ENCODE assay signal across 20 cellular contexts in the genomic region with DNA sequence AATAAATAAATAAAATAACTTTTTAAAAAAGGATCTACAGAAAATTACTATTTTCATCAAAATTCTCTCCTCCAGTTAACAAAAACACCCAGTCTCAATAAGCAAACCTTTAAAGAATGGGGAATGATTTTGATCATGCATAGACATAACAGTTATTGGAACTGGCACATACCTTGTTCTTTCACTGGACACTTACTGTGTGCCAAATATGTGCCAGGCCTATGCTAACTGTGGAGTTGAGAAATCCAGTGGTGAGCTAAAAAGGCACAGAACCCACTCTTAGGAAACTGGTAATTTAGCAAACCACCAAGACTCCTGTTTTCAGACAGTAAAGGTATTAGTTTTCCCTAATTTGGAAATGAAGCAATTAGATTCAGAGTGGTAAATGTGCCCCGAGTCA.
"Had no signal": no experiment of that assay in that cellular context is flagged by ENCODE, and none has a peak within 500 bp of the region (broad histone marks: within the 10 kb centered on the region; RNA-seq: fewer than 3 reads in every experiment).

No MANE protein-coding gene starts in this region.

- H3K9me3 Mint-ChIP-seq: activated T-helper 17 cell treated with anti-CD3 and anti-CD28 coated beads, Interleukin-2, amount 50 U/mL, for 72 hours; effector memory CD8-positive, alpha-beta T cell; natural killer cell treated with Interleukin-12 subunit alpha and Interleukin-12 subunit beta and Interleukin-15 and Interleukin-18, amount 100 ng/mL, for 72 hours; stimulated activated naive CD8-positive, alpha-beta T cell treated with anti-CD3 and anti-CD28 coated beads, Interleukin-15, Interleukin-2, amounts not matched to agents 100 ng/mL and 50 ng/mL, for 24 hours had no signal

- H3K27ac Mint-ChIP-seq: activated naive CD8-positive, alpha-beta T cell; activated T-cell treated with anti-CD3 and anti-CD28 coated beads, Interleukin-2, amount 50 U/mL, for 24 hours; activated T-helper 17 cell treated with anti-CD3 and anti-CD28 coated beads, Interleukin-2, amount 50 U/mL, for 72 hours; effector memory CD8-positive, alpha-beta T cell; natural killer cell treated with Interleukin-12 subunit alpha and Interleukin-12 subunit beta and Interleukin-15 and Interleukin-18, amount 100 ng/mL, for 72 hours; progenitor cell of endocrine pancreas; stimulated activated naive CD8-positive, alpha-beta T cell treated with anti-CD3 and anti-CD28 coated beads, Interleukin-15, Interleukin-2, amounts not matched to agents 100 ng/mL and 50 ng/mL, for 24 hours had no signal

- H3K4me3 ChIP-seq: breast epithelium, colonic mucosa, dorsolateral prefrontal cortex, esophagus muscularis mucosa, heart right ventricle, left lung, tibial artery had no signal

- H3K4me3 Mint-ChIP-seq: activated naive CD8-positive, alpha-beta T cell; activated T-cell treated with anti-CD3 and anti-CD28 coated beads, Interleukin-2, amount 50 U/mL, for 24 hours; activated T-helper 17 cell treated with anti-CD3 and anti-CD28 coated beads, Interleukin-2, amount 50 U/mL, for 72 hours; effector memory CD8-positive, alpha-beta T cell; natural killer cell treated with Interleukin-12 subunit alpha and Interleukin-12 subunit beta and Interleukin-15 and Interleukin-18, amount 100 ng/mL, for 72 hours; stimulated activated naive CD8-positive, alpha-beta T cell treated with anti-CD3 and anti-CD28 coated beads, Interleukin-15, Interleukin-2, amounts not matched to agents 100 ng/mL and 50 ng/mL, for 24 hours had no signal

- H3K36me3 ChIP-seq: breast epithelium, colonic mucosa had no signal

- H3K36me3 Mint-ChIP-seq: natural killer cell treated with Interleukin-12 subunit alpha and Interleukin-12 subunit beta and Interleukin-15 and Interleukin-18, amount 100 ng/mL, for 72 hours had no signal

- H3K27me3 ChIP-seq: breast epithelium, colonic mucosa, dorsolateral prefrontal cortex, esophagus muscularis mucosa, heart right ventricle, left lung, tibial artery had no signal

- DNase-seq: activated naive CD4-positive, alpha-beta T cell; activated T-cell treated with anti-CD3 and anti-CD28 coated beads, Interleukin-2, amount 50 U/mL, for 24 hours; amniotic stem cell; colonic mucosa; dorsolateral prefrontal cortex; effector memory CD8-positive, alpha-beta T cell; heart right ventricle; left lung; midbrain; stimulated activated CD4-positive, alpha-beta T cell treated with anti-CD3 and anti-CD28 coated beads, Interleukin-1b, Interleukin-23, amount 100 ng/mL, for 48 hours; substantia nigra; T-helper 9 cell; tibial artery had no signal

- H3K27me3 Mint-ChIP-seq: activated naive CD8-positive, alpha-beta T cell; activated T-cell treated with anti-CD3 and anti-CD28 coated beads, Interleukin-2, amount 50 U/mL, for 24 hours; activated T-helper 17 cell treated with anti-CD3 and anti-CD28 coated beads, Interleukin-2, amount 50 U/mL, for 72 hours; effector memory CD8-positive, alpha-beta T cell; natural killer cell treated with Interleukin-12 subunit alpha and Interleukin-12 subunit beta and Interleukin-15 and Interleukin-18, amount 100 ng/mL, for 72 hours; progenitor cell of endocrine pancreas; stimulated activated naive CD8-positive, alpha-beta T cell treated with anti-CD3 and anti-CD28 coated beads, Interleukin-15, Interleukin-2, amounts not matched to agents 100 ng/mL and 50 ng/mL, for 24 hours had no signal

- H3K27ac ChIP-seq: breast epithelium, colonic mucosa, dorsolateral prefrontal cortex, esophagus muscularis mucosa, left lung, tibial artery had no signal

- H3K4me1 ChIP-seq: breast epithelium, colonic mucosa, left lung had no signal

- H3K9me3 ChIP-seq: breast epithelium, colonic mucosa, esophagus muscularis mucosa, left lung, tibial artery had no signal
